In the genomic region with DNA sequence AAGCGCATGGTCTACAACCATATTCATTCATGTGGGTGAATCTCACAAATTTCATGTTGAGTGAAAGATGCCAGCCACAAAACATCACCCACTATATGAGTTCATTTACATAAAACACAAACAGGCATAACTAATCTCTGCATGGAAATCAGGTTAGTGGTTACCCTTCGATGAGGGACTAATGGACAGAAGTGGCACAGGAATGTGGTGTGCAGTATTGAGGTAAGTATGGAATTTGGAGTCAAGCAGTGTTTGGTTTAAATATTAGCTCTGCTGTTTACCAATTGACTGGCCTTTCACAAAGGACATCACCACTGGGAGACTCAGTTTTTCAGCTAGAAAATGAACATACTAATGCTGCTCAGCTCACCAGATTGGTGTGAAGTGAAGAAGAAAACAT, we compare ENCODE assay signal across 18 cellular contexts. TPM values are rescaled to one million over a fixed set of nuclear protein-coding genes. Genes with fewer than 3 reads are reported as not detected.
"Had no signal": no experiment of that assay in that cellular context is flagged by ENCODE, and none has a peak within 500 bp of the region (broad histone marks: within the 10 kb centered on the region; RNA-seq: fewer than 3 reads in every experiment).

No MANE protein-coding gene starts in this region.

- DNase-seq: activated CD4-positive, alpha-beta T cell treated with anti-CD3 and anti-CD28 coated beads for 1 hour; activated CD4-positive, alpha-beta T cell treated with anti-CD3 and anti-CD28 coated beads, Interleukin-2, amount 50 U/mL, for 48 hours; activated CD8-positive, alpha-beta memory T cell treated with anti-CD3 and anti-CD28 coated beads, Interleukin-2, amount 10 ng/mL, durations not matched to agents 7 days and 5 days; activated effector memory CD4-positive, alpha-beta T cell treated with Interleukin-2 at 50 U/mL for 16 hours; activated T-cell treated with anti-CD3 and anti-CD28 coated beads, Interleukin-2, amount 50 U/mL, for 24 hours; amniotic stem cell; foreskin fibroblast; head of caudate nucleus; lower lobe of right lung; midbrain; spleen; stimulated activated CD4-positive, alpha-beta T cell treated with anti-CD3 and anti-CD28 coated beads, Interleukin-1b, Interleukin-23, amount 100 ng/mL, for 48 hours; T1000 had no signal

RNA-seq across cellular contexts. Expression of a gene that starts 24.2 kb away (rescaled TPM):
- total RNA-seq: activated CD8-positive, alpha-beta memory T cell treated with anti-CD3 and anti-CD28 coated beads, Interleukin-2, amount 10 ng/mL, durations not matched to agents 7 days and 5 days; activated naive CD4-positive, alpha-beta T cell treated with anti-CD3 and anti-CD28 coated beads, Interleukin-2, amount 50 U/mL, for 72 hours; breast epithelium; cerebellum; dermis microvascular lymphatic vessel endothelial cell; lower lobe of right lung; spleen; tibial nerve had no signal

RNA-seq across cellular contexts. Expression of a gene that starts 53.5 kb away (rescaled TPM):
- total RNA-seq: tibial nerve had no signal
